Comparison of ENCODE assay signal across 8 cellular contexts in genomic region chr1:100895540-100896480, GRCh38. TPM values are rescaled to one million over a fixed set of nuclear protein-coding genes. Genes with fewer than 3 reads are reported as not detected.
DNase-seq lines count a peak whose midpoint lies in the region; ATAC-seq, FAIRE-seq and TF ChIP-seq lines count a peak whose summit lies in the region.

TSS of gene SLC30A7 (plus strand) at chr1:100896090. CDS start at chr1:100896263, 173 bp downstream.

- H3K4me1 ChIP-seq in adipocyte (ENCODE audit: control insufficient read depth, insufficient read depth, low read length) = peaks cover 19% of the 10 kb centered on the region
- peaks cover 14% of the 10 kb centered on the region for H3K4me1 ChIP-seq in cardiac muscle cell (ENCODE audit: low read depth)
- H3K4me1 ChIP-seq in parathyroid adenoma = no peaks in the 10 kb centered on the region
- peaks cover 0 to 32% (median 15%) of the 10 kb centered on the region in 4 donors for H3K4me1 ChIP-seq in tibial artery

- DNase-seq in GM12891 (ENCODE audit: insufficient read length, low spot score) = peak; percentile 57
- peak; percentile 83 for DNase-seq in NCI-H1436 (lab: John Stamatoyannopoulos, UW)
- peak; percentile 95 for DNase-seq in T follicular helper cell (ENCODE audit: low read depth)
- peak; percentile 96 for DNase-seq in adipocyte (ENCODE audit: low read depth)
- DNase-seq in cardiac muscle cell (ENCODE audit: low read depth in 1 of 2, low spot score in 1 of 2) = peak; percentile 91 to 94
- peak; percentile 94 to 96 for DNase-seq in tibial artery

- no peaks in the 10 kb centered on the region for H3K79me2 ChIP-seq in parathyroid adenoma

- intact Hi-C loops in tibial artery (cut with DNase I; ENCODE audit: low total_unique reads) = no loop called here

- H3K9ac ChIP-seq in adipocyte (ENCODE audit: low read length) = peak within 1 kb of the TSS; percentile 96
- H3K9ac ChIP-seq in parathyroid adenoma = peak within 1 kb of the TSS; percentile 50

- no peaks in the 10 kb centered on the region for H3K27me3 ChIP-seq in adipocyte (replicated peaks; ENCODE audit: control insufficient read depth, insufficient read depth, low read length)
- H3K27me3 ChIP-seq in cardiac muscle cell = no peaks in the 10 kb centered on the region
- no peaks in the 10 kb centered on the region for H3K27me3 ChIP-seq in parathyroid adenoma (ENCODE audit: control insufficient read depth, insufficient read depth, low read length)
- H3K27me3 ChIP-seq in tibial artery = no peaks in the 10 kb centered on the region

- peaks cover 25% of the 10 kb centered on the region for H3K36me3 ChIP-seq in adipocyte (ENCODE audit: control insufficient read depth, insufficient read depth, low read length, severe bottlenecking)
- peaks cover 8% of the 10 kb centered on the region for H3K36me3 ChIP-seq in cardiac muscle cell
- H3K36me3 ChIP-seq in parathyroid adenoma (ENCODE audit: control insufficient read depth, insufficient read depth, low read length) = no peaks in the 10 kb centered on the region
- peaks cover 0 to 14% (median 6%) of the 10 kb centered on the region in 3 donors for H3K36me3 ChIP-seq in tibial artery

- ATAC-seq in HG02763 (IDR thresholded peaks at IDR 0.05; ENCODE audit: unreplicated experiment) = peak; percentile 81

- TF ChIP-seq CTCF in cardiac muscle cell (IDR thresholded peaks at IDR 0.05; ENCODE audit: low read depth, low read length) = no peak
- TF ChIP-seq CTCF in parathyroid adenoma (IDR thresholded peaks at IDR 0.05) = no peak
- no peak for TF ChIP-seq CTCF in tibial artery (IDR thresholded peaks at IDR 0.05)

- H3K4me3 ChIP-seq in adipocyte (ENCODE audit: low read length) (peak within 1 kb of the TSS; percentile 96), cardiac muscle cell (peak within 1 kb of the TSS; percentile 65), parathyroid adenoma (ENCODE audit: low read depth, low read length) (peak within 1 kb of the TSS; percentile 84), tibial artery (peak within 1 kb of the TSS; percentile 73 to 78)

- peak within 1 kb of the TSS; percentile 95 for H2AFZ ChIP-seq in parathyroid adenoma

- H3K9me3 ChIP-seq in adipocyte (ENCODE audit: control insufficient read depth, low read length) = no peaks in the 10 kb centered on the region
- H3K9me3 ChIP-seq in cardiac muscle cell (ENCODE audit: low read depth) = no peaks in the 10 kb centered on the region
- H3K9me3 ChIP-seq in parathyroid adenoma (ENCODE audit: control insufficient read depth, low read length) = no peaks in the 10 kb centered on the region
- no peaks in the 10 kb centered on the region for H3K9me3 ChIP-seq in tibial artery

- FAIRE-seq in GM12891 (lab: Jason Lieb, UNC) = peak; percentile 94

- H3K4me2 ChIP-seq in parathyroid adenoma (ENCODE audit: low read length) = peak within 1 kb of the TSS; percentile 98

- TF ChIP-seq POLR2A in GM12891 (IDR thresholded peaks at IDR 0.05; ENCODE audit: low read depth, low read length) = no peak; the same call in none of the 2 replicates

- H3K27ac ChIP-seq in cardiac muscle cell (peak within 1 kb of the TSS; percentile 91), parathyroid adenoma (peak within 1 kb of the TSS; percentile 96), tibial artery (peak within 1 kb of the TSS; percentile 81 to 93)

TF ChIP-seq in GM12891, 5 proteins besides CTCF, POLR2A, EP300 and RAD21:
- TF ChIP-seq POU2F2 (IDR thresholded peaks at IDR 0.05; ENCODE audit: low read depth, low read length) = peak; percentile 23; the same call in 1 of the 2 replicates
- no peak for TF ChIP-seq PAX5 (IDR thresholded peaks at IDR 0.05; ENCODE audit: insufficient read depth, low read length, severe bottlenecking)

RNA-seq across cellular contexts. Expression of gene SLC30A7, which starts in this region (rescaled TPM):
- 3.0 TPM for polyA plus RNA-seq in GM12891 (2012; ENCODE audit: low read depth, missing spikeins)
- 6.1 and 6.9 TPM in 2 replicates for total RNA-seq in cardiac muscle cell
- 5.3 and 8.4 TPM in 2 replicates for polyA plus RNA-seq in cardiac muscle cell

Comparison
In these comparisons a context has a peak if more than half of its experiments do, and no peak if none do; other contexts are left out.
1. Peak in every context shown above with its lines: DNase-seq, ATAC-seq, H3K4me3 ChIP-seq and H3K27ac ChIP-seq.